In genomic region chr1:3292051-3292722, GRCh38 we compare ENCODE assay signal across 17 cellular contexts.
"Had no signal": no experiment of that assay in that cellular context is flagged by ENCODE, and none has a peak within 500 bp of the region (broad histone marks: within the 10 kb centered on the region; RNA-seq: fewer than 3 reads in every experiment).

No MANE protein-coding gene starts in this region.

- H3K27me3 ChIP-seq: ovary had no signal

- H3K4me2 ChIP-seq: SK-N-SH had no signal

- H3K27me3 Mint-ChIP-seq: activated CD4-positive, alpha-beta T cell treated with anti-CD3 and anti-CD28 coated beads for 36 hours; activated T-helper 17 cell treated with anti-CD3 and anti-CD28 coated beads, Interleukin-2, amount 50 U/mL, for 72 hours had no signal

- H3K4me1 ChIP-seq: gastroesophageal sphincter had no signal

- H3K36me3 Mint-ChIP-seq: stimulated activated naive B cell treated with anti-CD40 and anti-IgM and Interleukin-4, amounts not matched to agents 10 μg/mL and 1 μg/mL and 100 μg/mL, for 72 hours; T-cell; WTC11 had no signal

- H3K4me3 ChIP-seq: gastroesophageal sphincter, ovary, thoracic aorta had no signal

- H3K4me3 Mint-ChIP-seq: activated CD4-positive, alpha-beta T cell treated with anti-CD3 and anti-CD28 coated beads for 36 hours; activated naive CD4-positive, alpha-beta T cell treated with anti-CD3 and anti-CD28 coated beads for 36 hours; activated T-helper 17 cell treated with anti-CD3 and anti-CD28 coated beads, Interleukin-2, amount 50 U/mL, for 72 hours; stimulated activated naive B cell treated with anti-CD40 and anti-IgM and Interleukin-4, amounts not matched to agents 10 μg/mL and 1 μg/mL and 100 μg/mL, for 72 hours; T-cell; WTC11 had no signal

- DNase-seq: activated CD4-positive, alpha-beta T cell treated with anti-CD3 and anti-CD28 coated beads for 36 hours; activated CD4-positive, alpha-beta T cell treated with anti-CD3 and anti-CD28 coated beads, Interleukin-2, amount 50 U/mL, for 48 hours; activated naive CD4-positive, alpha-beta T cell treated with anti-CD3 and anti-CD28 coated beads for 36 hours; activated T-cell treated with anti-CD3 and anti-CD28 coated beads for 4 hours; cerebellar nuclear complex; cortex of kidney; effector CD4-positive, alpha-beta T cell; mammary epithelial cell; midbrain; ovary; SK-N-SH; stimulated activated naive B cell treated with anti-CD40 and anti-IgM and Interleukin-4, amounts not matched to agents 10 μg/mL and 1 μg/mL and 100 μg/mL, for 72 hours; T-cell had no signal

- H3K9ac ChIP-seq: SK-N-SH had no signal

- H3K9me3 ChIP-seq: gastroesophageal sphincter, ovary, SK-N-SH, thoracic aorta had no signal

- H3K4me1 Mint-ChIP-seq: activated CD4-positive, alpha-beta T cell treated with anti-CD3 and anti-CD28 coated beads for 36 hours; activated T-helper 17 cell treated with anti-CD3 and anti-CD28 coated beads, Interleukin-2, amount 50 U/mL, for 72 hours; stimulated activated naive B cell treated with anti-CD40 and anti-IgM and Interleukin-4, amounts not matched to agents 10 μg/mL and 1 μg/mL and 100 μg/mL, for 72 hours; T-cell; WTC11 had no signal

- H3K27ac Mint-ChIP-seq: activated CD4-positive, alpha-beta T cell treated with anti-CD3 and anti-CD28 coated beads for 36 hours; activated naive CD4-positive, alpha-beta T cell treated with anti-CD3 and anti-CD28 coated beads for 36 hours; activated T-helper 17 cell treated with anti-CD3 and anti-CD28 coated beads, Interleukin-2, amount 50 U/mL, for 72 hours; stimulated activated naive B cell treated with anti-CD40 and anti-IgM and Interleukin-4, amounts not matched to agents 10 μg/mL and 1 μg/mL and 100 μg/mL, for 72 hours; T-cell; WTC11 had no signal

- H3K27ac ChIP-seq: gastroesophageal sphincter, ovary, thoracic aorta had no signal

- H3K36me3 ChIP-seq: gastroesophageal sphincter, ovary, thoracic aorta had no signal

- H3K9me3 Mint-ChIP-seq: activated naive CD4-positive, alpha-beta T cell treated with anti-CD3 and anti-CD28 coated beads for 36 hours; activated T-helper 17 cell treated with anti-CD3 and anti-CD28 coated beads, Interleukin-2, amount 50 U/mL, for 72 hours; stimulated activated naive B cell treated with anti-CD40 and anti-IgM and Interleukin-4, amounts not matched to agents 10 μg/mL and 1 μg/mL and 100 μg/mL, for 72 hours; T-cell; WTC11 had no signal

- H3K9me2 ChIP-seq: SK-N-SH had no signal
